In the genomic region with DNA sequence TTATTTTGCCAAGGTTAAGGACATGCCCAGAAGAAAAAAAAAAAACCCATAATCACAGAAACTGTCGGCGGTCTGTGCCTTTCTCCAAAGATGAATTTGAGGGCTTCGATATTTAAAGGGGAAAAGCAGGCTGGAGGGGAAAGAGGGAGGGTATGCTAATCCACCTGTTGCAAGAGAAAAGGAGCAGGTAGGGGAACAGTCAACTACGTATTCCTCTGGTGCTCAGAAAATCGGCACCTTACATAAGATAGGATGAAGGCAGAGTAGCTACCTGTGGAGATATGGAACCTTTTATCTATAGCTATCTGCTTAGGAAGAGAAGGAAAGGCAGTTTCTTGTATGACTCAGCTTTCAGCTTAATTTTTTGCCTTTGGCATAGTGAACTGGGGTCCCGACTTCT, we compare ENCODE assay signal across 15 cellular contexts.
DNase-seq lines count a peak whose midpoint lies in the region; ATAC-seq and TF ChIP-seq lines count a peak whose summit lies in the region.
"Had no signal": no experiment of that assay in that cellular context is flagged by ENCODE, and none has a peak within 500 bp of the region (broad histone marks: within the 10 kb centered on the region; RNA-seq: fewer than 3 reads in every experiment).

No MANE protein-coding gene starts in this region.

- peaks cover 14% of the 10 kb centered on the region; the same call in 2 of the 3 replicates for H3K36me3 Mint-ChIP-seq in GM23338 (ENCODE audit: low read depth)
- H3K36me3 Mint-ChIP-seq in chondrocyte (ENCODE audit: low read depth), result peaks cover 4% of the 10 kb centered on the region
- peaks cover 17% of the 10 kb centered on the region for H3K36me3 Mint-ChIP-seq in neural crest cell (ENCODE audit: low read depth)
- H3K36me3 Mint-ChIP-seq: CD8-positive, alpha-beta T cell had no signal

- ATAC-seq in GM23338 (peak; percentile 83), heart right ventricle (no peak)
- ATAC-seq: CD8-positive, alpha-beta T cell; HepG2 had no signal

- TF ChIP-seq CTCF in GM23338 (conservative IDR thresholded peaks at IDR 0.05; ENCODE audit: low read depth in 2 of 2) (no peak), PC-9 (conservative IDR thresholded peaks at IDR 0.05) (no peak), chondrocyte (IDR thresholded peaks at IDR 0.05) (no peak), neural crest cell (conservative IDR thresholded peaks at IDR 0.05) (no peak), heart right ventricle (IDR thresholded peaks at IDR 0.05) (no peak)

- H3F3A ChIP-seq in GM23338 (replicated peaks; ENCODE audit: low read depth) (no peaks in the 10 kb centered on the region), PC-9 (ENCODE audit: insufficient read depth, low read depth) (peaks cover 6% of the 10 kb centered on the region; the same call in 1 of the 2 replicates)

- no peak overlapping the region for H3K4me2 ChIP-seq in GM23338
- H3K4me2 ChIP-seq in PC-9, result peak overlapping the region; percentile 55

- H3K9me2 ChIP-seq in GM23338 (ENCODE audit: insufficient read depth), result no peaks in the 10 kb centered on the region
- H3K9me2 ChIP-seq in PC-9 (ENCODE audit: insufficient read depth), result no peaks in the 10 kb centered on the region

- H3K27ac ChIP-seq in GM23338 (ENCODE audit: low read depth) (no peak overlapping the region), PC-9 (peak overlapping the region; percentile 71), heart right ventricle (no peak overlapping the region)
- H3K27ac ChIP-seq: C4-2B had no signal

- H3K27me3 Mint-ChIP-seq in GM23338 (ENCODE audit: insufficient read depth, low read depth, poor library complexity), result peaks cover 9% of the 10 kb centered on the region
- no peaks in the 10 kb centered on the region for H3K27me3 Mint-ChIP-seq in chondrocyte (ENCODE audit: low read depth)
- peaks cover 2% of the 10 kb centered on the region for H3K27me3 Mint-ChIP-seq in neural crest cell (ENCODE audit: low read depth)

- H3K4me3 Mint-ChIP-seq in GM23338 (peak overlapping the region; percentile 25; the same call in 1 of the 3 replicates), chondrocyte (ENCODE audit: unreplicated experiment) (no peak overlapping the region), neural crest cell (no peak overlapping the region)
- H3K4me3 Mint-ChIP-seq: CD8-positive, alpha-beta T cell had no signal

- DNase-seq in GM23338 (ENCODE audit: low spot score) (peak; percentile 37), PC-9 (peak in 1 of 2 experiments; percentile 46), chondrocyte (ENCODE audit: low spot score) (no peak), neural crest cell (ENCODE audit: low read depth, low spot score) (no peak), NCI-H187 (lab: John Stamatoyannopoulos, UW) (no peak), heart right ventricle (no peak), hypothalamus (lab: John Stamatoyannopoulos, UW) (no peak)
- DNase-seq: BE2C; Caco-2; CD8-positive, alpha-beta T cell; DND-41; GDM1; HCEC 1CT had no signal

- H3K9me3 Mint-ChIP-seq in GM23338, result peaks cover 20% of the 10 kb centered on the region; the same call in 2 of the 3 replicates
- peaks cover 16% of the 10 kb centered on the region for H3K9me3 Mint-ChIP-seq in chondrocyte (ENCODE audit: low read depth)
- peaks cover 13% of the 10 kb centered on the region for H3K9me3 Mint-ChIP-seq in neural crest cell

- H3K79me2 ChIP-seq in GM23338 (replicated peaks; ENCODE audit: insufficient read depth) (no peaks in the 10 kb centered on the region), PC-9 (ENCODE audit: low read depth) (no peaks in the 10 kb centered on the region)

- H3K4me1 Mint-ChIP-seq in GM23338 (peaks cover 21% of the 10 kb centered on the region), chondrocyte (ENCODE audit: low read depth) (peaks cover 46% of the 10 kb centered on the region), neural crest cell (peaks cover 4% of the 10 kb centered on the region)

- no TSS peak for BruUV-seq in PC-9 (replicated peaks; lab: Mats Ljungman, UMichigan)

- H3K27me3 ChIP-seq in GM23338 (ENCODE audit: insufficient read depth), result no peaks in the 10 kb centered on the region
- H3K27me3 ChIP-seq in PC-9 (ENCODE audit: insufficient read depth, low read depth), result no peaks in the 10 kb centered on the region
- H3K27me3 ChIP-seq in heart right ventricle, result no peaks in the 10 kb centered on the region
- H3K27me3 ChIP-seq: BE2C had no signal

- H3K27ac Mint-ChIP-seq in GM23338 (no peak overlapping the region), chondrocyte (ENCODE audit: unreplicated experiment) (peak overlapping the region; percentile 57), neural crest cell (ENCODE audit: unreplicated experiment) (peak overlapping the region; percentile 65)
- H3K27ac Mint-ChIP-seq: CD8-positive, alpha-beta T cell had no signal

- H3K4me1 ChIP-seq in GM23338 (ENCODE audit: insufficient read depth) (no peaks in the 10 kb centered on the region), PC-9 (replicated peaks; ENCODE audit: insufficient read depth) (peaks cover 35% of the 10 kb centered on the region), heart right ventricle (peaks cover 0 to 35% (median 22%) of the 10 kb centered on the region in 9 donors)
- H3K4me1 ChIP-seq: BE2C, Caco-2 had no signal

- H3K9me3 ChIP-seq in PC-9 (ENCODE audit: insufficient read depth, low read depth) (peaks cover 26% of the 10 kb centered on the region), heart right ventricle (peaks cover 0 to 23% (median 12%) of the 10 kb centered on the region in 11 donors)

- H3K36me3 ChIP-seq in GM23338 (ENCODE audit: insufficient read depth) (no peaks in the 10 kb centered on the region), PC-9 (ENCODE audit: low read depth) (no peaks in the 10 kb centered on the region), heart right ventricle (no peaks in the 10 kb centered on the region)
- H3K36me3 ChIP-seq: BE2C had no signal

- WGBS in heart right ventricle, 2 donors, result 82 to 84% methylated on average over 6 of the region's 6 CpGs

- intact Hi-C loops in PC-9 (cut with micrococcal nuclease; ENCODE audit: unreplicated experiment), result no loop called here
- intact Hi-C loops in heart right ventricle (cut with DNase I), result no loop called here

- no peak overlapping the region for H3K4me3 ChIP-seq in GM23338
- H3K4me3 ChIP-seq in PC-9, result no peak overlapping the region
- no peak overlapping the region for H3K4me3 ChIP-seq in heart right ventricle

- POLR2A ChIA-PET in PC-9 (lab: Charles Lee; ENCODE audit: unreplicated experiment), result interaction anchor here (0.6 kb wide), 1 partner anchor 54 kb away, joined by 13 read pairs; no protein-coding TSS in a partner anchor

- no peaks in the 10 kb centered on the region for H4K20me1 ChIP-seq in GM23338 (replicated peaks; ENCODE audit: insufficient read depth)
- no peaks in the 10 kb centered on the region for H4K20me1 ChIP-seq in PC-9 (ENCODE audit: insufficient read depth)

- CTCF ChIA-PET in PC-9 (lab: Charles Lee), result interaction anchor here (0.7 to 0.8 kb wide), 2 partner anchors 421 to 475 kb away, joined by 3 read pairs; no protein-coding TSS in a partner anchor

- no peak overlapping the region for H2AFZ ChIP-seq in GM23338
- peak overlapping the region; percentile 14 for H2AFZ ChIP-seq in PC-9

TF ChIP-seq in GM23338, 12 proteins besides CTCF, POLR2A, EP300 and RAD21 (continues in another document):
- TF ChIP-seq, protein P1, sequence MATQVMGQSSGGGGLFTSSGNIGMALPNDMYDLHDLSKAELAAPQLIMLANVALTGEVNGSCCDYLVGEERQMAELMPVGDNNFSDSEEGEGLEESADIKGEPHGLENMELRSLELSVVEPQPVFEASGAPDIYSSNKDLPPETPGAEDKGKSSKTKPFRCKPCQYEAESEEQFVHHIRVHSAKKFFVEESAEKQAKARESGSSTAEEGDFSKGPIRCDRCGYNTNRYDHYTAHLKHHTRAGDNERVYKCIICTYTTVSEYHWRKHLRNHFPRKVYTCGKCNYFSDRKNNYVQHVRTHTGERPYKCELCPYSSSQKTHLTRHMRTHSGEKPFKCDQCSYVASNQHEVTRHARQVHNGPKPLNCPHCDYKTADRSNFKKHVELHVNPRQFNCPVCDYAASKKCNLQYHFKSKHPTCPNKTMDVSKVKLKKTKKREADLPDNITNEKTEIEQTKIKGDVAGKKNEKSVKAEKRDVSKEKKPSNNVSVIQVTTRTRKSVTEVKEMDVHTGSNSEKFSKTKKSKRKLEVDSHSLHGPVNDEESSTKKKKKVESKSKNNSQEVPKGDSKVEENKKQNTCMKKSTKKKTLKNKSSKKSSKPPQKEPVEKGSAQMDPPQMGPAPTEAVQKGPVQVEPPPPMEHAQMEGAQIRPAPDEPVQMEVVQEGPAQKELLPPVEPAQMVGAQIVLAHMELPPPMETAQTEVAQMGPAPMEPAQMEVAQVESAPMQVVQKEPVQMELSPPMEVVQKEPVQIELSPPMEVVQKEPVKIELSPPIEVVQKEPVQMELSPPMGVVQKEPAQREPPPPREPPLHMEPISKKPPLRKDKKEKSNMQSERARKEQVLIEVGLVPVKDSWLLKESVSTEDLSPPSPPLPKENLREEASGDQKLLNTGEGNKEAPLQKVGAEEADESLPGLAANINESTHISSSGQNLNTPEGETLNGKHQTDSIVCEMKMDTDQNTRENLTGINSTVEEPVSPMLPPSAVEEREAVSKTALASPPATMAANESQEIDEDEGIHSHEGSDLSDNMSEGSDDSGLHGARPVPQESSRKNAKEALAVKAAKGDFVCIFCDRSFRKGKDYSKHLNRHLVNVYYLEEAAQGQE (IDR thresholded peaks at IDR 0.05; ENCODE audit: unreplicated experiment), result no peak
- no peak for TF ChIP-seq POLR2AphosphoS5 (IDR thresholded peaks at IDR 0.05; ENCODE audit: low read depth)
- TF ChIP-seq JUNB (IDR thresholded peaks at IDR 0.05; ENCODE audit: unreplicated experiment), result no peak
- no peak for TF ChIP-seq EZH2phosphoT487 (IDR thresholded peaks at IDR 0.05; ENCODE audit: unreplicated experiment)
- no peak for TF ChIP-seq STAT1 (IDR thresholded peaks at IDR 0.05; ENCODE audit: unreplicated experiment)
- TF ChIP-seq, protein P2, sequence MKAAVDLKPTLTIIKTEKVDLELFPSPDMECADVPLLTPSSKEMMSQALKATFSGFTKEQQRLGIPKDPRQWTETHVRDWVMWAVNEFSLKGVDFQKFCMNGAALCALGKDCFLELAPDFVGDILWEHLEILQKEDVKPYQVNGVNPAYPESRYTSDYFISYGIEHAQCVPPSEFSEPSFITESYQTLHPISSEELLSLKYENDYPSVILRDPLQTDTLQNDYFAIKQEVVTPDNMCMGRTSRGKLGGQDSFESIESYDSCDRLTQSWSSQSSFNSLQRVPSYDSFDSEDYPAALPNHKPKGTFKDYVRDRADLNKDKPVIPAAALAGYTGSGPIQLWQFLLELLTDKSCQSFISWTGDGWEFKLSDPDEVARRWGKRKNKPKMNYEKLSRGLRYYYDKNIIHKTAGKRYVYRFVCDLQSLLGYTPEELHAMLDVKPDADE (IDR thresholded peaks at IDR 0.05), result no peak
- no peak for TF ChIP-seq CREB1 (CRISPR knock-in tag; IDR thresholded peaks at IDR 0.05; ENCODE audit: low read depth)
- TF ChIP-seq ZNF331 (CRISPR knock-in tag; IDR thresholded peaks at IDR 0.05; ENCODE audit: low read depth), result no peak
- no peak for TF ChIP-seq NANOG (IDR thresholded peaks at IDR 0.05; ENCODE audit: borderline replicate concordance)
- no peak for TF ChIP-seq ZNF114 (CRISPR knock-in tag; IDR thresholded peaks at IDR 0.05)
- no peak for TF ChIP-seq EZH2 (IDR thresholded peaks at IDR 0.05; ENCODE audit: low read depth, unreplicated experiment)
